Comparison of ENCODE assay signal across 13 cellular contexts in the genomic region with DNA sequence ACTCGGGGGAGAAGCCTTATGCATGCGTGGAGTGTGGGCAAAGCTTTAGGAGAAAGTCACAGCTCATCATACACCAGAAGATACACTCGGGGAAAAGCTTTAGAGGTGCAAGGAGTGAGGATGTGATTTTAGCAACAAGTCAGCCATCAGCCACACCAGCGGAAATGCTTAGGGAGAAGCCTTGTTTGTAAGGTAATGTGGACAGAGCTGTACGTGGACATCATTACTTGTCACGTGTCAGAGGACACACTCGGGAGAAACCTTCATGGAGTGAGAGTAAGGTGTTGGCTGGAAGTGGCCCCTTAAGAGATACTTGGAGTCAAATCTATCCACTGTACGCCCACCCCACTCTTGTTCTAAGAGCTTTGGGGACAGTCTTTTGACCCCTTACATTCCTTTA. TPM values are rescaled to one million over a fixed set of nuclear protein-coding genes. Genes with fewer than 3 reads are reported as not detected.
DNase-seq lines count a peak whose midpoint lies in the region; ATAC-seq and TF ChIP-seq lines count a peak whose summit lies in the region.
"Had no signal": no experiment of that assay in that cellular context is flagged by ENCODE, and none has a peak within 500 bp of the region (broad histone marks: within the 10 kb centered on the region; RNA-seq: fewer than 3 reads in every experiment).

No MANE protein-coding gene starts in this region.

- peak overlapping the region; percentile 15 for H3K27ac Mint-ChIP-seq in activated T-cell treated with anti-CD3 and anti-CD28 coated beads, Interleukin-2, amount 50 U/mL, for 72 hours
- H3K27ac Mint-ChIP-seq in activated T-helper 1 cell treated with anti-CD3 and anti-CD28 coated beads, Interleukin-12 subunit alpha, Interleukin-12 subunit beta, Interleukin-2, Interleukin-4 antibody, amounts not matched to agents 30 ng/mL and 10 ng/mL and 1 ng/mL, durations not matched to agents 14 hours and 24 hours and 36 hours, result peak overlapping the region; percentile 97
- H3K27ac Mint-ChIP-seq: activated B cell treated with CpG ODN at 0.5 μM for 24 hours had no signal

- H3K36me3 ChIP-seq in esophagus squamous epithelium (peaks cover 0 to 30% (median 4%) of the 10 kb centered on the region in 3 donors), transverse colon (peaks cover 0 to 6% (median 0%) of the 10 kb centered on the region in 4 donors)

- TF ChIP-seq POLR2A in esophagus squamous epithelium (IDR thresholded peaks at IDR 0.05) (no peak), transverse colon (IDR thresholded peaks at IDR 0.05) (no peak)

- H3K4me1 ChIP-seq in esophagus squamous epithelium (peaks cover 16 to 59% (median 20%) of the 10 kb centered on the region in 3 donors), transverse colon (peaks cover 0 to 22% (median 14%) of the 10 kb centered on the region in 4 donors)

- H3K36me3 Mint-ChIP-seq in activated T-cell treated with anti-CD3 and anti-CD28 coated beads, Interleukin-2, amount 50 U/mL, for 72 hours (ENCODE audit: insufficient read depth in 2 of 2), result peaks cover 2 to 9% of the 10 kb centered on the region in 2 donors
- H3K36me3 Mint-ChIP-seq in activated T-helper 1 cell treated with anti-CD3 and anti-CD28 coated beads, Interleukin-12 subunit alpha, Interleukin-12 subunit beta, Interleukin-2, Interleukin-4 antibody, amounts not matched to agents 30 ng/mL and 10 ng/mL and 1 ng/mL, durations not matched to agents 14 hours and 24 hours and 36 hours (ENCODE audit: low read depth), result peaks cover 18% of the 10 kb centered on the region

- peaks cover 51% of the 10 kb centered on the region for H3K4me1 Mint-ChIP-seq in activated T-cell treated with anti-CD3 and anti-CD28 coated beads, Interleukin-2, amount 50 U/mL, for 72 hours (ENCODE audit: low read depth)
- peaks cover 54% of the 10 kb centered on the region for H3K4me1 Mint-ChIP-seq in activated T-helper 1 cell treated with anti-CD3 and anti-CD28 coated beads, Interleukin-12 subunit alpha, Interleukin-12 subunit beta, Interleukin-2, Interleukin-4 antibody, amounts not matched to agents 30 ng/mL and 10 ng/mL and 1 ng/mL, durations not matched to agents 14 hours and 24 hours and 36 hours (ENCODE audit: low read depth)
- H3K4me1 Mint-ChIP-seq: activated B cell treated with CpG ODN at 0.5 μM for 24 hours had no signal

- H3K9me3 ChIP-seq in esophagus squamous epithelium (no peaks in the 10 kb centered on the region), transverse colon (no peaks in the 10 kb centered on the region)

- no peak for TF ChIP-seq EP300 in transverse colon (IDR thresholded peaks at IDR 0.05; ENCODE audit: low read depth)

- no peaks in the 10 kb centered on the region for H3K27me3 Mint-ChIP-seq in activated T-cell treated with anti-CD3 and anti-CD28 coated beads, Interleukin-2, amount 50 U/mL, for 72 hours (ENCODE audit: low read depth)
- H3K27me3 Mint-ChIP-seq in activated T-helper 1 cell treated with anti-CD3 and anti-CD28 coated beads, Interleukin-12 subunit alpha, Interleukin-12 subunit beta, Interleukin-2, Interleukin-4 antibody, amounts not matched to agents 30 ng/mL and 10 ng/mL and 1 ng/mL, durations not matched to agents 14 hours and 24 hours and 36 hours (ENCODE audit: insufficient read depth), result no peaks in the 10 kb centered on the region
- H3K27me3 Mint-ChIP-seq: activated B cell treated with CpG ODN at 0.5 μM for 24 hours had no signal

- H3K4me3 ChIP-seq in esophagus squamous epithelium (no peak overlapping the region), transverse colon (no peak overlapping the region)

- H3K27ac ChIP-seq in esophagus squamous epithelium (peak overlapping the region; percentile 88 to 94 (median 92)), transverse colon (peak overlapping the region; percentile 83 to 88 (median 87))

- in situ Hi-C loops in transverse colon (cut with MboI; ENCODE audit: low pct_ligation_motif_present in 1 of 4, low pct_unique_long_range_greater_than_20kb in 1 of 4, low sequenced_read_pairs in 3 of 4), result no loop called here

- TF ChIP-seq CTCF in esophagus squamous epithelium (IDR thresholded peaks at IDR 0.05), result no peak
- no peak for TF ChIP-seq CTCF in transverse colon (IDR thresholded peaks at IDR 0.05)

- H3K4me3 Mint-ChIP-seq in activated T-cell treated with anti-CD3 and anti-CD28 coated beads, Interleukin-2, amount 50 U/mL, for 72 hours, result peak overlapping the region; percentile 73 to 78
- H3K4me3 Mint-ChIP-seq in activated T-helper 1 cell treated with anti-CD3 and anti-CD28 coated beads, Interleukin-12 subunit alpha, Interleukin-12 subunit beta, Interleukin-2, Interleukin-4 antibody, amounts not matched to agents 30 ng/mL and 10 ng/mL and 1 ng/mL, durations not matched to agents 14 hours and 24 hours and 36 hours, result peak overlapping the region; percentile 63
- H3K4me3 Mint-ChIP-seq: activated B cell treated with CpG ODN at 0.5 μM for 24 hours had no signal

- ATAC-seq in activated T-cell treated with anti-CD3 and anti-CD28 coated beads, Interleukin-2, amount 50 U/mL, for 72 hours (replicated peaks in 1 of 2), result no peak
- ATAC-seq: SK-N-SH treated with all-trans-retinoic acid at 6 μM for 48 hours had no signal

- 69 to 74% methylated on average over 8 of the region's 8 CpGs for WGBS in esophagus squamous epithelium, 2 donors
- WGBS in transverse colon (ENCODE audit: low coverage in 1 of 2), 2 donors, result 88 to 95% methylated on average over 4 to 8 of the region's 8 CpGs

- H3K27me3 ChIP-seq in esophagus squamous epithelium, result no peaks in the 10 kb centered on the region
- no peaks in the 10 kb centered on the region for H3K27me3 ChIP-seq in transverse colon

- intact Hi-C loops in activated T-helper 1 cell treated with anti-CD3 and anti-CD28 coated beads, Interleukin-12 subunit alpha, Interleukin-12 subunit beta, Interleukin-2, Interleukin-4 antibody, amounts not matched to agents 30 ng/mL and 10 ng/mL and 1 ng/mL, durations not matched to agents 14 hours and 24 hours and 36 hours (cut with micrococcal nuclease), result loop anchor here (1.0 to 10.0 kb wide), 5 partner anchors 37 to 737 kb away; partner anchors contain the start of genes PFKFB4 and WDR6
- intact Hi-C loops in esophagus squamous epithelium (cut with DNase I), result no loop called here
- intact Hi-C loops in transverse colon (cut with DNase I; ENCODE audit: low total_unique reads), result no loop called here

- DNase-seq in activated T-cell treated with anti-CD3 and anti-CD28 coated beads, Interleukin-2, amount 50 U/mL, for 72 hours, result no peak
- DNase-seq in activated T-cell treated with anti-CD3 and anti-CD28 coated beads, Interleukin-2, amount 50 U/mL, for 48 hours, result no peak
- DNase-seq in activated T-helper 1 cell treated with anti-CD3 and anti-CD28 coated beads, Interleukin-12 subunit alpha, Interleukin-12 subunit beta, Interleukin-2, Interleukin-4 antibody, amounts not matched to agents 30 ng/mL and 10 ng/mL and 1 ng/mL, durations not matched to agents 14 hours and 24 hours and 36 hours (ENCODE audit: low spot score), result no peak
- DNase-seq in esophagus squamous epithelium (lab: John Stamatoyannopoulos, UW) (no peak), transverse colon (no peak), cerebellar nuclear complex (lab: John Stamatoyannopoulos, UW) (no peak), NCI-H1694 treated with DMSO at 0.1 percent for 48 hours (lab: John Stamatoyannopoulos, UW) (no peak)
- DNase-seq in stimulated activated naive CD4-positive, alpha-beta T cell treated with Interleukin-2 at 50 U/mL for 16 hours (lab: John Stamatoyannopoulos, UW), result no peak
- DNase-seq: activated B cell treated with CpG ODN at 0.5 μM for 24 hours, activated gamma-delta T cell, NCI-H1092 treated with DMSO at 0.1 percent for 48 hours, NCI-H446 had no signal

- no peaks in the 10 kb centered on the region for H3K9me3 Mint-ChIP-seq in activated T-cell treated with anti-CD3 and anti-CD28 coated beads, Interleukin-2, amount 50 U/mL, for 72 hours
- H3K9me3 Mint-ChIP-seq in activated T-helper 1 cell treated with anti-CD3 and anti-CD28 coated beads, Interleukin-12 subunit alpha, Interleukin-12 subunit beta, Interleukin-2, Interleukin-4 antibody, amounts not matched to agents 30 ng/mL and 10 ng/mL and 1 ng/mL, durations not matched to agents 14 hours and 24 hours and 36 hours, result no peaks in the 10 kb centered on the region
- H3K9me3 Mint-ChIP-seq: activated B cell treated with CpG ODN at 0.5 μM for 24 hours had no signal

RNA-seq across cellular contexts. Expression of gene ZNF589, which starts 28.7 kb away (rescaled TPM):
- 10 to 100 TPM; 26.0 to 39.7 TPM for total RNA-seq in activated T-cell treated with anti-CD3 and anti-CD28 coated beads, Interleukin-2, amount 50 U/mL, for 72 hours
- 33.0 and 34.2 TPM in 2 replicates for total RNA-seq in activated T-helper 1 cell treated with anti-CD3 and anti-CD28 coated beads, Interleukin-12 subunit alpha, Interleukin-12 subunit beta, Interleukin-2, Interleukin-4 antibody, amounts not matched to agents 30 ng/mL and 10 ng/mL and 1 ng/mL, durations not matched to agents 14 hours and 24 hours and 36 hours
- total RNA-seq in esophagus squamous epithelium (10 to 100 TPM in 2 of 4 donors, 1 to 10 TPM in 2; 6.4 to 15.6 (median 10.8) TPM), transverse colon (1 to 10 TPM; 1.9 to 9.1 (median 5.8) TPM)

RNA-seq across cellular contexts. Expression of gene NME6, which starts 31.6 kb away (rescaled TPM):
- total RNA-seq in activated T-cell treated with anti-CD3 and anti-CD28 coated beads, Interleukin-2, amount 50 U/mL, for 72 hours, result 10 to 100 TPM; 38.3 to 41.9 TPM
- 40.7 and 41.8 TPM in 2 replicates for total RNA-seq in activated T-helper 1 cell treated with anti-CD3 and anti-CD28 coated beads, Interleukin-12 subunit alpha, Interleukin-12 subunit beta, Interleukin-2, Interleukin-4 antibody, amounts not matched to agents 30 ng/mL and 10 ng/mL and 1 ng/mL, durations not matched to agents 14 hours and 24 hours and 36 hours
- total RNA-seq in esophagus squamous epithelium (10 to 100 TPM; 25.9 to 30.7 (median 27.2) TPM), transverse colon (10 to 100 TPM; 22.9 to 39.3 (median 28.1) TPM)

RNA-seq across cellular contexts. Expression of gene CAMP, which starts 46.3 kb away (rescaled TPM):
- not detected for total RNA-seq in activated T-cell treated with anti-CD3 and anti-CD28 coated beads, Interleukin-2, amount 50 U/mL, for 72 hours
- total RNA-seq in activated T-helper 1 cell treated with anti-CD3 and anti-CD28 coated beads, Interleukin-12 subunit alpha, Interleukin-12 subunit beta, Interleukin-2, Interleukin-4 antibody, amounts not matched to agents 30 ng/mL and 10 ng/mL and 1 ng/mL, durations not matched to agents 14 hours and 24 hours and 36 hours, result not detected in 2 replicates
- total RNA-seq in esophagus squamous epithelium, result under 1 TPM in 1 of 4 donors, not detected in 3; 0.76 TPM
- not detected for total RNA-seq in transverse colon
- total RNA-seq: activated B cell treated with CpG ODN at 0.5 μM for 24 hours had no signal
